In the genomic region with DNA sequence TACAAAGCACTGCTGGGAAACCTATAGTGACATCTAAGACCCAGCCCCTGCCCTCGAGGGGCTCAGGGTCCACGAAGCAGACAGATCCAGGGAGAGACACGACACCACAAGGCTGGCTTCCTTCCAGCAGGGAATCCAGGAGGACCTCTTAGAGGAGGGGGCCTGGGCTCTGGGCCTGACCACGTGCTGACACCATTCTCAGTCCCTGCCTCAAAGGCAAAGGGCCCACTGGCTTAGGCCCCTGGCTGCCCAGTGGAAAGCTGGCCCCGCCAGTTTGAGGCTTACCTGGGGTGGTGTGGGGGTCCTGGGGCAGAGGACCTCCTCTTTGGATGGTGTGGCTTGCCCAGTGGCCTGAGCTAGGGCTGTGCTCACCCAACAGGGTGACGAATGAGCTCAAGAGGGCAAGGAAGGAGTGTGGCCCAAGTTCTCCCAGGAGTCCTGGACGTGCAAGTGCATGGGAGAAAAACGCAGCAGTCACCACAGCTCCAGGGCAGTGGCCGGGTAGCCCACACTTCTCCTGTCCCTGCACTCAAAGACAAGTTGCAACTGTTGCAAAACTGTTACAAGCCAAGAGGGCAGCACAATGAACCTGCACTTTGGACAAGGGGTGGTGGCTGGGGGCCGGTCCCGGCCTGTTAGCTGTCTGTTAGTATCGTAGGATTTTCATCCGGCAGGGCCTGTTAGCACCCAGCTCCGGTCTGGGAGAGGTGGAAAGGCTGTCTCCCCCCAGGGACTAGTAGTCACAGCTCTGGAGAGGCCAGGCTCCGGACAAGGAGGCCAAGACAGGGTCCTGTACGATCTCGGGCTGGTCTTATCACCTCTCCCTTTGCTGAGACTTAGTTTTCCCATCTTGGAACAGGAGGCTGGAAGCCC, we compare ENCODE assay signal across 1 cellular context.
TF ChIP-seq lines count a peak whose summit lies in the region.

No MANE protein-coding gene starts in this region.

TF ChIP-seq in HepG2, 621 proteins besides CTCF, POLR2A, EP300 and RAD21 (continued from another document and continues in another):
- TF ChIP-seq, protein P1, sequence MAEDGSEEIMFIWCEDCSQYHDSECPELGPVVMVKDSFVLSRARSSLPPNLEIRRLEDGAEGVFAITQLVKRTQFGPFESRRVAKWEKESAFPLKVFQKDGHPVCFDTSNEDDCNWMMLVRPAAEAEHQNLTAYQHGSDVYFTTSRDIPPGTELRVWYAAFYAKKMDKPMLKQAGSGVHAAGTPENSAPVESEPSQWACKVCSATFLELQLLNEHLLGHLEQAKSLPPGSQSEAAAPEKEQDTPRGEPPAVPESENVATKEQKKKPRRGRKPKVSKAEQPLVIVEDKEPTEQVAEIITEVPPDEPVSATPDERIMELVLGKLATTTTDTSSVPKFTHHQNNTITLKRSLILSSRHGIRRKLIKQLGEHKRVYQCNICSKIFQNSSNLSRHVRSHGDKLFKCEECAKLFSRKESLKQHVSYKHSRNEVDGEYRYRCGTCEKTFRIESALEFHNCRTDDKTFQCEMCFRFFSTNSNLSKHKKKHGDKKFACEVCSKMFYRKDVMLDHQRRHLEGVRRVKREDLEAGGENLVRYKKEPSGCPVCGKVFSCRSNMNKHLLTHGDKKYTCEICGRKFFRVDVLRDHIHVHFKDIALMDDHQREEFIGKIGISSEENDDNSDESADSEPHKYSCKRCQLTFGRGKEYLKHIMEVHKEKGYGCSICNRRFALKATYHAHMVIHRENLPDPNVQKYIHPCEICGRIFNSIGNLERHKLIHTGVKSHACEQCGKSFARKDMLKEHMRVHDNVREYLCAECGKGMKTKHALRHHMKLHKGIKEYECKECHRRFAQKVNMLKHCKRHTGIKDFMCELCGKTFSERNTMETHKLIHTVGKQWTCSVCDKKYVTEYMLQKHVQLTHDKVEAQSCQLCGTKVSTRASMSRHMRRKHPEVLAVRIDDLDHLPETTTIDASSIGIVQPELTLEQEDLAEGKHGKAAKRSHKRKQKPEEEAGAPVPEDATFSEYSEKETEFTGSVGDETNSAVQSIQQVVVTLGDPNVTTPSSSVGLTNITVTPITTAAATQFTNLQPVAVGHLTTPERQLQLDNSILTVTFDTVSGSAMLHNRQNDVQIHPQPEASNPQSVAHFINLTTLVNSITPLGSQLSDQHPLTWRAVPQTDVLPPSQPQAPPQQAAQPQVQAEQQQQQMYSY (CRISPR knock-in tag; IDR thresholded peaks at IDR 0.05): no peak
- 0 out of 2 replicates have a peak, but pooled peaks have one; percentile 60 for TF ChIP-seq ZNF816 (CRISPR knock-in tag; IDR thresholded peaks at IDR 0.05; ENCODE audit: borderline replicate concordance)
- TF ChIP-seq, protein P2, sequence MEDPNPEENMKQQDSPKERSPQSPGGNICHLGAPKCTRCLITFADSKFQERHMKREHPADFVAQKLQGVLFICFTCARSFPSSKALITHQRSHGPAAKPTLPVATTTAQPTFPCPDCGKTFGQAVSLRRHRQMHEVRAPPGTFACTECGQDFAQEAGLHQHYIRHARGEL (CRISPR knock-in tag; IDR thresholded peaks at IDR 0.05): no peak
- TF ChIP-seq ZFYVE20 (CRISPR knock-in tag; IDR thresholded peaks at IDR 0.05; ENCODE audit: borderline replicate concordance, low read depth): no peak
- peak; percentile 64 for TF ChIP-seq ZNF430 (CRISPR knock-in tag; IDR thresholded peaks at IDR 0.05)
- TF ChIP-seq, protein P3, sequence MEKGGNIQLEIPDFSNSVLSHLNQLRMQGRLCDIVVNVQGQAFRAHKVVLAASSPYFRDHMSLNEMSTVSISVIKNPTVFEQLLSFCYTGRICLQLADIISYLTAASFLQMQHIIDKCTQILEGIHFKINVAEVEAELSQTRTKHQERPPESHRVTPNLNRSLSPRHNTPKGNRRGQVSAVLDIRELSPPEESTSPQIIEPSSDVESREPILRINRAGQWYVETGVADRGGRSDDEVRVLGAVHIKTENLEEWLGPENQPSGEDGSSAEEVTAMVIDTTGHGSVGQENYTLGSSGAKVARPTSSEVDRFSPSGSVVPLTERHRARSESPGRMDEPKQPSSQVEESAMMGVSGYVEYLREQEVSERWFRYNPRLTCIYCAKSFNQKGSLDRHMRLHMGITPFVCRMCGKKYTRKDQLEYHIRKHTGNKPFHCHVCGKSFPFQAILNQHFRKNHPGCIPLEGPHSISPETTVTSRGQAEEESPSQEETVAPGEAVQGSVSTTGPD (CRISPR knock-in tag; IDR thresholded peaks at IDR 0.05): no peak
- TF ChIP-seq TCF12 (IDR thresholded peaks at IDR 0.05): no peak
- 0 out of 2 replicates have a peak, but pooled peaks have one; percentile 77 for TF ChIP-seq TCF12 (CRISPR knock-in tag; IDR thresholded peaks at IDR 0.05)
- TF ChIP-seq SRSF4 (IDR thresholded peaks at IDR 0.05; ENCODE audit: low read depth, low read length, poor library complexity, severe bottlenecking): no peak
- no peak for TF ChIP-seq ZFP82 (CRISPR knock-in tag; IDR thresholded peaks at IDR 0.05; ENCODE audit: borderline replicate concordance)
- TF ChIP-seq ZNF644 (CRISPR knock-in tag; IDR thresholded peaks at IDR 0.05; ENCODE audit: low read depth): peak; percentile 49; the same call in 1 of the 2 replicates
- TF ChIP-seq ZNF235 (CRISPR knock-in tag; IDR thresholded peaks at IDR 0.05; ENCODE audit: borderline replicate concordance): no peak; the same call in 1 of the 2 replicates
- no peak for TF ChIP-seq CHD2 (IDR thresholded peaks at IDR 0.05; ENCODE audit: low read depth, low read length)
- peak; percentile 98 for TF ChIP-seq HNF4A (CRISPR knock-in tag; IDR thresholded peaks at IDR 0.05)
- no peak for TF ChIP-seq SP140L (CRISPR knock-in tag; IDR thresholded peaks at IDR 0.05; ENCODE audit: borderline replicate concordance)
- peak; percentile 44; the same call in 1 of the 2 replicates for TF ChIP-seq CREM (IDR thresholded peaks at IDR 0.05)
- TF ChIP-seq CREM (CRISPR knock-in tag; IDR thresholded peaks at IDR 0.05): no peak
- no peak for TF ChIP-seq EED (CRISPR knock-in tag; IDR thresholded peaks at IDR 0.05)
- no peak for TF ChIP-seq NR3C1 (CRISPR knock-in tag; IDR thresholded peaks at IDR 0.05)
- TF ChIP-seq ZFAT (CRISPR knock-in tag; conservative IDR thresholded peaks at IDR 0.05): no peak
- no peak for TF ChIP-seq ZNF382 (CRISPR knock-in tag; IDR thresholded peaks at IDR 0.05; ENCODE audit: borderline replicate concordance)
- peak; percentile 50 for TF ChIP-seq RBFOX2 (IDR thresholded peaks at IDR 0.05; ENCODE audit: low read depth, low read length)
- TF ChIP-seq THAP11 (CRISPR knock-in tag; IDR thresholded peaks at IDR 0.05): peak; percentile 61
- TF ChIP-seq, protein P4, sequence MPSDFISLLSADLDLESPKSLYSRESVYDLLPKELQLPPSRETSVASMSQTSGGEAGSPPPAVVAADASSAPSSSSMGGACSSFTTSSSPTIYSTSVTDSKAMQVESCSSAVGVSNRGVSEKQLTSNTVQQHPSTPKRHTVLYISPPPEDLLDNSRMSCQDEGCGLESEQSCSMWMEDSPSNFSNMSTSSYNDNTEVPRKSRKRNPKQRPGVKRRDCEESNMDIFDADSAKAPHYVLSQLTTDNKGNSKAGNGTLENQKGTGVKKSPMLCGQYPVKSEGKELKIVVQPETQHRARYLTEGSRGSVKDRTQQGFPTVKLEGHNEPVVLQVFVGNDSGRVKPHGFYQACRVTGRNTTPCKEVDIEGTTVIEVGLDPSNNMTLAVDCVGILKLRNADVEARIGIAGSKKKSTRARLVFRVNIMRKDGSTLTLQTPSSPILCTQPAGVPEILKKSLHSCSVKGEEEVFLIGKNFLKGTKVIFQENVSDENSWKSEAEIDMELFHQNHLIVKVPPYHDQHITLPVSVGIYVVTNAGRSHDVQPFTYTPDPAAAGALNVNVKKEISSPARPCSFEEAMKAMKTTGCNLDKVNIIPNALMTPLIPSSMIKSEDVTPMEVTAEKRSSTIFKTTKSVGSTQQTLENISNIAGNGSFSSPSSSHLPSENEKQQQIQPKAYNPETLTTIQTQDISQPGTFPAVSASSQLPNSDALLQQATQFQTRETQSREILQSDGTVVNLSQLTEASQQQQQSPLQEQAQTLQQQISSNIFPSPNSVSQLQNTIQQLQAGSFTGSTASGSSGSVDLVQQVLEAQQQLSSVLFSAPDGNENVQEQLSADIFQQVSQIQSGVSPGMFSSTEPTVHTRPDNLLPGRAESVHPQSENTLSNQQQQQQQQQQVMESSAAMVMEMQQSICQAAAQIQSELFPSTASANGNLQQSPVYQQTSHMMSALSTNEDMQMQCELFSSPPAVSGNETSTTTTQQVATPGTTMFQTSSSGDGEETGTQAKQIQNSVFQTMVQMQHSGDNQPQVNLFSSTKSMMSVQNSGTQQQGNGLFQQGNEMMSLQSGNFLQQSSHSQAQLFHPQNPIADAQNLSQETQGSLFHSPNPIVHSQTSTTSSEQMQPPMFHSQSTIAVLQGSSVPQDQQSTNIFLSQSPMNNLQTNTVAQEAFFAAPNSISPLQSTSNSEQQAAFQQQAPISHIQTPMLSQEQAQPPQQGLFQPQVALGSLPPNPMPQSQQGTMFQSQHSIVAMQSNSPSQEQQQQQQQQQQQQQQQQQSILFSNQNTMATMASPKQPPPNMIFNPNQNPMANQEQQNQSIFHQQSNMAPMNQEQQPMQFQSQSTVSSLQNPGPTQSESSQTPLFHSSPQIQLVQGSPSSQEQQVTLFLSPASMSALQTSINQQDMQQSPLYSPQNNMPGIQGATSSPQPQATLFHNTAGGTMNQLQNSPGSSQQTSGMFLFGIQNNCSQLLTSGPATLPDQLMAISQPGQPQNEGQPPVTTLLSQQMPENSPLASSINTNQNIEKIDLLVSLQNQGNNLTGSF (CRISPR knock-in tag; IDR thresholded peaks at IDR 0.05): no peak
- TF ChIP-seq NAIF1 (CRISPR knock-in tag; IDR thresholded peaks at IDR 0.05; ENCODE audit: borderline replicate concordance): no peak
- TF ChIP-seq, protein P5, sequence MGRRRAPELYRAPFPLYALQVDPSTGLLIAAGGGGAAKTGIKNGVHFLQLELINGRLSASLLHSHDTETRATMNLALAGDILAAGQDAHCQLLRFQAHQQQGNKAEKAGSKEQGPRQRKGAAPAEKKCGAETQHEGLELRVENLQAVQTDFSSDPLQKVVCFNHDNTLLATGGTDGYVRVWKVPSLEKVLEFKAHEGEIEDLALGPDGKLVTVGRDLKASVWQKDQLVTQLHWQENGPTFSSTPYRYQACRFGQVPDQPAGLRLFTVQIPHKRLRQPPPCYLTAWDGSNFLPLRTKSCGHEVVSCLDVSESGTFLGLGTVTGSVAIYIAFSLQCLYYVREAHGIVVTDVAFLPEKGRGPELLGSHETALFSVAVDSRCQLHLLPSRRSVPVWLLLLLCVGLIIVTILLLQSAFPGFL (CRISPR knock-in tag; IDR thresholded peaks at IDR 0.05): no peak
- TF ChIP-seq ZNF543 (CRISPR knock-in tag; IDR thresholded peaks at IDR 0.05): peak; percentile 37; the same call in 1 of the 2 replicates
- peak; percentile 53; the same call in 1 of the 2 replicates for TF ChIP-seq MXD4 (CRISPR knock-in tag; IDR thresholded peaks at IDR 0.05)
- TF ChIP-seq TCF7 (IDR thresholded peaks at IDR 0.05; ENCODE audit: low read depth): peak; percentile 23; the same call in 1 of the 2 replicates
- TF ChIP-seq, protein P6, sequence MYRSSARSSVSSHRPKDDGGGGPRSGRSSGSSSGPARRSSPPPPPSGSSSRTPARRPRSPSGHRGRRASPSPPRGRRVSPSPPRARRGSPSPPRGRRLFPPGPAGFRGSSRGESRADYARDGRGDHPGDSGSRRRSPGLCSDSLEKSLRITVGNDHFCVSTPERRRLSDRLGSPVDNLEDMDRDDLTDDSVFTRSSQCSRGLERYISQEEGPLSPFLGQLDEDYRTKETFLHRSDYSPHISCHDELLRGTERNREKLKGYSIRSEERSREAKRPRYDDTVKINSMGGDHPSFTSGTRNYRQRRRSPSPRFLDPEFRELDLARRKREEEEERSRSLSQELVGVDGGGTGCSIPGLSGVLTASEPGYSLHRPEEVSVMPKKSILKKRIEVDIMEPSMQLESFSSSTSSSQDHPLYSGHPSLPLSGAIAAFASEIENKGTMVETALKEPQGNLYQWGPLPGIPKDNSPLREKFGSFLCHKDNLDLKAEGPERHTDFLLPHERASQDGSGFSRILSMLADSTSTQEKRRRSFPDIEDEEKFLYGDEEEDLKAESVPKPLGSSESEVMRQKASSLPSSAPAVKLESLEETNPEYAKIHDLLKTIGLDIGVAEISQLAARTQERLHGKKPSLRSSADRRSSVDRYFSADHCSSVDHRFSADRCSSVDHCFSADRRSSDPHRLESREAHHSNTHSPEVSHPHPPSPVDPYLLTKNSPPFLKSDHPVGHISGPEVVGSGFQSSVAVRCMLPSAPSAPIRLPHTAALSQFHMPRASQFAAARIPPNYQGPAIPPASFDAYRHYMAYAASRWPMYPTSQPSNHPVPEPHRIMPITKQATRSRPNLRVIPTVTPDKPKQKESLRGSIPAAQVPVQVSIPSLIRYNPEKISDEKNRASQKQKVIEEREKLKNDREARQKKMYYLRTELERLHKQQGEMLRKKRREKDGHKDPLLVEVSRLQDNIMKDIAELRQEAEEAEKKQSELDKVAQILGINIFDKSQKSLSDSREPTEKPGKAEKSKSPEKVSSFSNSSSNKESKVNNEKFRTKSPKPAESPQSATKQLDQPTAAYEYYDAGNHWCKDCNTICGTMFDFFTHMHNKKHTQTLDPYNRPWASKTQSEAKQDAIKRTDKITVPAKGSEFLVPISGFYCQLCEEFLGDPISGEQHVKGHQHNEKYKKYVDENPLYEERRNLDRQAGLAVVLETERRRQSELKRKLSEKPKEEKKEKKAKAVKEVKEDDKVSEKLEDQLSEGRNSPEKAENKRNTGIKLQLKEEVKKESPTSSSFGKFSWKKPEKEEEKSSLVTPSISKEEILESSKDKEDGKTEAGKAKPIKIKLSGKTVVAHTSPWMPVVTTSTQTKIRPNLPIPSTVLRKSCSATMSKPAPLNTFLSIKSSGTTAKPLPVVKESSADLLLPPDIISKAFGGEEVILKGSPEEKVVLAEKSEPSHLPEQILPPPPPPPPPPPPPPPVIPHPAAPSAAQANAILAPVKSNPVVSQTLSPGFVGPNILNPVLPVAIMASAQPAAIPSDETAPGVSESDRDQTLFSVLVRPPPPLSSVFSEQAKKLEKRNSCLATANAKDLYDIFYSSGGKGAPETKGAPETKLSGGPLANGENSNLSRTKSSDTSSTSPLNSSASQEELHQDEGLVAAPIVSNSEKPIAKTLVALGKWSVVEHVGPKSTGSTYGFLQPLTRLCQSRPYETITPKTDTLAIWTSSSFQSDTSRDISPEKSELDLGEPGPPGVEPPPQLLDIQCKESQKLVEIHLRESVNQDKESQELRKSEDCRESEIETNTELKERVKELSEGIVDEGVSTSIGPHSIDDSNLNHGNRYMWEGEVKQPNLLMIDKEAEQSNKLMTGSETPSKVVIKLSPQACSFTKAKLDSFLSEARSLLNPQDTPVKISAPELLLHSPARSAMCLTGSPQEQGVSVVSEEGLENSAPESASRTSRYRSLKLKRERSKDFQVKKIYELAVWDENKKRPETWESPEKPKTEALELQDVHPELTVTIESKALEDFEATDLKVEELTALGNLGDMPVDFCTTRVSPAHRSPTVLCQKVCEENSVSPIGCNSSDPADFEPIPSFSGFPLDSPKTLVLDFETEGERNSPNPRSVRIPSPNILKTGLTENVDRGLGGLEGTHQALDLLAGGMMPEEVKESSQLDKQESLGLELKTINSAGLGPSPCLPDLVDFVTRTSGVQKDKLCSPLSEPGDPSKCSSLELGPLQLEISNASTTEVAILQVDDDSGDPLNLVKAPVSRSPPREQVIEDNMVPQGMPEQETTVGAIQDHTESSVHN (CRISPR knock-in tag; IDR thresholded peaks at IDR 0.05): peak; percentile 30; the same call in 1 of the 2 replicates
- peak; percentile 77 for TF ChIP-seq RARA (CRISPR knock-in tag; IDR thresholded peaks at IDR 0.05)
